21 cellular contexts compared by ENCODE assay signal in the genomic region with DNA sequence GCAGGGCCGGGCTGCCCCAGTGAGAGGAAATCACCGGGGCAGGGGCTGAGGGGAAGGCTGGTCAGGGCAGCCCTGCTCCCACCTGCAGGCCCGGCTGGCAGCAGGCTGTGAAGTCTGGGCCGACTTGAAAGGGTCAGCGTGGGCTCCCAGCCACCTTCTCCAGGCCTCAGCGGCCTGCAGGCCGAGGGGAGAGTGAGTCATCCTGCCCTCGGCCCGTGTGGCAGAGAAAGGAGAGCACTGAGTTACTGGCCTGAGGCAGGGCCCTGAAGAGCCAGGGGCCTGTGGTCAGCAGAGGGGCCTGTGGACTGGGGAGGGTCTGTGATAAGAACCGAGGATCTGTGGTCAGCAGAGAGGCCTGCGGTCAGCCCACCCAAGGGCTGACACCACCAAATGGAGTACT.
A peak's percentile ranks its signal among the peaks of the same experiment; 100 is the strongest.
DNase-seq lines count a peak whose midpoint lies in the region; ATAC-seq lines count a peak whose summit lies in the region.
"Had no signal": no experiment of that assay in that cellular context is flagged by ENCODE, and none has a peak within 500 bp of the region (broad histone marks: within the 10 kb centered on the region; RNA-seq: fewer than 3 reads in every experiment).

No MANE protein-coding gene starts in this region.

- no peak overlapping the region for H3K4me3 Mint-ChIP-seq in stimulated activated effector memory CD8-positive, alpha-beta T cell treated with anti-CD3 and anti-CD28 coated beads, Interleukin-12 subunit alpha, Interleukin-12 subunit beta, amount 100 ng/mL, for 72 hours
- H3K4me3 Mint-ChIP-seq in activated CD8-positive, alpha-beta memory T cell treated with anti-CD3 and anti-CD28 coated beads, Interleukin-2, amount 10 ng/mL, durations not matched to agents 7 days and 5 days, result no peak overlapping the region
- H3K4me3 Mint-ChIP-seq: activated CD8-positive, alpha-beta T cell treated with anti-CD3 and anti-CD28 coated beads for 36 hours; CD8-positive, alpha-beta T cell; nephron progenitor cell; stimulated activated memory B cell treated with anti-CD40 and anti-IgM and Interleukin-4, amounts not matched to agents 10 μg/mL and 1 μg/mL and 100 μg/mL, for 72 hours had no signal

- no peaks in the 10 kb centered on the region for H3K36me3 Mint-ChIP-seq in stimulated activated effector memory CD8-positive, alpha-beta T cell treated with anti-CD3 and anti-CD28 coated beads, Interleukin-12 subunit alpha, Interleukin-12 subunit beta, amount 100 ng/mL, for 72 hours
- no peaks in the 10 kb centered on the region for H3K36me3 Mint-ChIP-seq in activated CD8-positive, alpha-beta memory T cell treated with anti-CD3 and anti-CD28 coated beads, Interleukin-2, amount 10 ng/mL, durations not matched to agents 7 days and 5 days
- H3K36me3 Mint-ChIP-seq: CD8-positive, alpha-beta T cell; stimulated activated memory B cell treated with anti-CD40 and anti-IgM and Interleukin-4, amounts not matched to agents 10 μg/mL and 1 μg/mL and 100 μg/mL, for 72 hours had no signal

- no peaks in the 10 kb centered on the region for H3K4me1 Mint-ChIP-seq in stimulated activated effector memory CD8-positive, alpha-beta T cell treated with anti-CD3 and anti-CD28 coated beads, Interleukin-12 subunit alpha, Interleukin-12 subunit beta, amount 100 ng/mL, for 72 hours
- peaks cover 6% of the 10 kb centered on the region for H3K4me1 Mint-ChIP-seq in activated CD8-positive, alpha-beta memory T cell treated with anti-CD3 and anti-CD28 coated beads, Interleukin-2, amount 10 ng/mL, durations not matched to agents 7 days and 5 days
- H3K4me1 Mint-ChIP-seq: stimulated activated memory B cell treated with anti-CD40 and anti-IgM and Interleukin-4, amounts not matched to agents 10 μg/mL and 1 μg/mL and 100 μg/mL, for 72 hours had no signal

- CTCF ChIA-PET in activated CD8-positive, alpha-beta memory T cell treated with anti-CD3 and anti-CD28 coated beads, Interleukin-2, amount 10 ng/mL, durations not matched to agents 7 days and 5 days (lab: Charles Lee), result no interaction called here

- DNase-seq in ELF-1 (ENCODE audit: low read depth, low spot score) (peak; percentile 62), RPMI7951 (ENCODE audit: low read depth) (peak; percentile 68), kidney glomerular epithelial cell (lab: John Stamatoyannopoulos, UW) (peak; percentile 45), NOMO-1 treated with DMSO at 0.1 percent for 48 hours (lab: John Stamatoyannopoulos, UW; ENCODE audit: unreplicated experiment) (no peak)
- no peak for DNase-seq in stimulated activated effector memory CD8-positive, alpha-beta T cell treated with anti-CD3 and anti-CD28 coated beads, Interleukin-12 subunit alpha, Interleukin-12 subunit beta, amount 100 ng/mL, for 72 hours (ENCODE audit: low spot score in 2 of 2)
- DNase-seq in activated CD4-positive, alpha-beta T cell treated with anti-CD3 and anti-CD28 coated beads, Interleukin-2, amount 50 U/mL, for 48 hours, result no peak
- DNase-seq in activated CD8-positive, alpha-beta memory T cell treated with anti-CD3 and anti-CD28 coated beads, Interleukin-2, amount 10 ng/mL, durations not matched to agents 7 days and 5 days, result no peak
- DNase-seq: activated CD8-positive, alpha-beta T cell treated with anti-CD3 and anti-CD28 coated beads for 36 hours; activated gamma-delta T cell treated with Interleukin-2 at 50 U/mL for 16 hours; AML-193; CD8-positive, alpha-beta T cell; DMS53; left lung; midbrain; NCI-H1417; NCI-H69; nephron progenitor cell; T1000 had no signal

- no peaks in the 10 kb centered on the region for H3K9me3 Mint-ChIP-seq in stimulated activated effector memory CD8-positive, alpha-beta T cell treated with anti-CD3 and anti-CD28 coated beads, Interleukin-12 subunit alpha, Interleukin-12 subunit beta, amount 100 ng/mL, for 72 hours
- no peaks in the 10 kb centered on the region for H3K9me3 Mint-ChIP-seq in activated CD8-positive, alpha-beta memory T cell treated with anti-CD3 and anti-CD28 coated beads, Interleukin-2, amount 10 ng/mL, durations not matched to agents 7 days and 5 days (ENCODE audit: low read depth)
- H3K9me3 Mint-ChIP-seq: activated CD8-positive, alpha-beta T cell treated with anti-CD3 and anti-CD28 coated beads for 36 hours; CD8-positive, alpha-beta T cell; nephron progenitor cell; stimulated activated memory B cell treated with anti-CD40 and anti-IgM and Interleukin-4, amounts not matched to agents 10 μg/mL and 1 μg/mL and 100 μg/mL, for 72 hours had no signal

- no peak overlapping the region for H3K27ac Mint-ChIP-seq in stimulated activated effector memory CD8-positive, alpha-beta T cell treated with anti-CD3 and anti-CD28 coated beads, Interleukin-12 subunit alpha, Interleukin-12 subunit beta, amount 100 ng/mL, for 72 hours
- no peak overlapping the region for H3K27ac Mint-ChIP-seq in activated CD8-positive, alpha-beta memory T cell treated with anti-CD3 and anti-CD28 coated beads, Interleukin-2, amount 10 ng/mL, durations not matched to agents 7 days and 5 days
- H3K27ac Mint-ChIP-seq: activated CD8-positive, alpha-beta T cell treated with anti-CD3 and anti-CD28 coated beads for 36 hours; CD8-positive, alpha-beta T cell; nephron progenitor cell; stimulated activated memory B cell treated with anti-CD40 and anti-IgM and Interleukin-4, amounts not matched to agents 10 μg/mL and 1 μg/mL and 100 μg/mL, for 72 hours had no signal

- ATAC-seq in stimulated activated effector memory CD8-positive, alpha-beta T cell treated with anti-CD3 and anti-CD28 coated beads, Interleukin-12 subunit alpha, Interleukin-12 subunit beta, amount 100 ng/mL, for 72 hours, result peak; percentile 29
- no peak for ATAC-seq in activated CD8-positive, alpha-beta memory T cell treated with anti-CD3 and anti-CD28 coated beads, Interleukin-2, amount 10 ng/mL, durations not matched to agents 7 days and 5 days
- ATAC-seq: activated CD4-positive, CD25-positive, alpha-beta regulatory T cell treated with anti-CD3 and anti-CD28 coated beads, Interleukin-2, amount 50 U/mL, for 24 hours; activated CD8-positive, alpha-beta T cell treated with anti-CD3 and anti-CD28 coated beads for 36 hours; CD8-positive, alpha-beta T cell; GM12878; left lung; stimulated activated memory B cell treated with anti-CD40 and anti-IgM and Interleukin-4, amounts not matched to agents 10 μg/mL and 1 μg/mL and 100 μg/mL, for 72 hours had no signal

- H3K27me3 Mint-ChIP-seq in activated CD8-positive, alpha-beta memory T cell treated with anti-CD3 and anti-CD28 coated beads, Interleukin-2, amount 10 ng/mL, durations not matched to agents 7 days and 5 days, result no peaks in the 10 kb centered on the region

Comparison
In these comparisons a context has a peak if more than half of its experiments do, and no peak if none do; other contexts are left out.
1. DNase-seq: peak in ELF-1 (single experiment), RPMI7951 (single experiment) and kidney glomerular epithelial cell (single experiment); none in stimulated activated effector memory CD8-positive, alpha-beta T cell treated with anti-CD3 and anti-CD28 coated beads, Interleukin-12 subunit alpha, Interleukin-12 subunit beta, amount 100 ng/mL, for 72 hours (0 of 2), activated CD4-positive, alpha-beta T cell treated with anti-CD3 and anti-CD28 coated beads, Interleukin-2, amount 50 U/mL, for 48 hours (0 of 2), activated CD8-positive, alpha-beta memory T cell treated with anti-CD3 and anti-CD28 coated beads, Interleukin-2, amount 10 ng/mL, durations not matched to agents 7 days and 5 days (single experiment) and NOMO-1 treated with DMSO at 0.1 percent for 48 hours (single experiment).